ENCODE assay signal across 1 cellular context in genomic region chr10:91632671-91633550, GRCh38.
TF ChIP-seq lines count a peak whose summit lies in the region.

Gene PPP1R3C (minus strand): TSS chr10:91633071. CDS start chr10:91632969, 102 bp downstream.

TF ChIP-seq in HepG2, 621 proteins besides CTCF, POLR2A, EP300 and RAD21 (continued from another document and continues in another):
- TF ChIP-seq, protein P1, sequence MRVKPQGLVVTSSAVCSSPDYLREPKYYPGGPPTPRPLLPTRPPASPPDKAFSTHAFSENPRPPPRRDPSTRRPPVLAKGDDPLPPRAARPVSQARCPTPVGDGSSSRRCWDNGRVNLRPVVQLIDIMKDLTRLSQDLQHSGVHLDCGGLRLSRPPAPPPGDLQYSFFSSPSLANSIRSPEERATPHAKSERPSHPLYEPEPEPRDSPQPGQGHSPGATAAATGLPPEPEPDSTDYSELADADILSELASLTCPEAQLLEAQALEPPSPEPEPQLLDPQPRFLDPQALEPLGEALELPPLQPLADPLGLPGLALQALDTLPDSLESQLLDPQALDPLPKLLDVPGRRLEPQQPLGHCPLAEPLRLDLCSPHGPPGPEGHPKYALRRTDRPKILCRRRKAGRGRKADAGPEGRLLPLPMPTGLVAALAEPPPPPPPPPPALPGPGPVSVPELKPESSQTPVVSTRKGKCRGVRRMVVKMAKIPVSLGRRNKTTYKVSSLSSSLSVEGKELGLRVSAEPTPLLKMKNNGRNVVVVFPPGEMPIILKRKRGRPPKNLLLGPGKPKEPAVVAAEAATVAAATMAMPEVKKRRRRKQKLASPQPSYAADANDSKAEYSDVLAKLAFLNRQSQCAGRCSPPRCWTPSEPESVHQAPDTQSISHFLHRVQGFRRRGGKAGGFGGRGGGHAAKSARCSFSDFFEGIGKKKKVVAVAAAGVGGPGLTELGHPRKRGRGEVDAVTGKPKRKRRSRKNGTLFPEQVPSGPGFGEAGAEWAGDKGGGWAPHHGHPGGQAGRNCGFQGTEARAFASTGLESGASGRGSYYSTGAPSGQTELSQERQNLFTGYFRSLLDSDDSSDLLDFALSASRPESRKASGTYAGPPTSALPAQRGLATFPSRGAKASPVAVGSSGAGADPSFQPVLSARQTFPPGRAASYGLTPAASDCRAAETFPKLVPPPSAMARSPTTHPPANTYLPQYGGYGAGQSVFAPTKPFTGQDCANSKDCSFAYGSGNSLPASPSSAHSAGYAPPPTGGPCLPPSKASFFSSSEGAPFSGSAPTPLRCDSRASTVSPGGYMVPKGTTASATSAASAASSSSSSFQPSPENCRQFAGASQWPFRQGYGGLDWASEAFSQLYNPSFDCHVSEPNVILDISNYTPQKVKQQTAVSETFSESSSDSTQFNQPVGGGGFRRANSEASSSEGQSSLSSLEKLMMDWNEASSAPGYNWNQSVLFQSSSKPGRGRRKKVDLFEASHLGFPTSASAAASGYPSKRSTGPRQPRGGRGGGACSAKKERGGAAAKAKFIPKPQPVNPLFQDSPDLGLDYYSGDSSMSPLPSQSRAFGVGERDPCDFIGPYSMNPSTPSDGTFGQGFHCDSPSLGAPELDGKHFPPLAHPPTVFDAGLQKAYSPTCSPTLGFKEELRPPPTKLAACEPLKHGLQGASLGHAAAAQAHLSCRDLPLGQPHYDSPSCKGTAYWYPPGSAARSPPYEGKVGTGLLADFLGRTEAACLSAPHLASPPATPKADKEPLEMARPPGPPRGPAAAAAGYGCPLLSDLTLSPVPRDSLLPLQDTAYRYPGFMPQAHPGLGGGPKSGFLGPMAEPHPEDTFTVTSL (CRISPR knock-in tag; IDR thresholded peaks at IDR 0.05; ENCODE audit: borderline replicate concordance) = peak; percentile 92
- TF ChIP-seq ZNF235 (CRISPR knock-in tag; IDR thresholded peaks at IDR 0.05; ENCODE audit: borderline replicate concordance) (peak; percentile 43; the same call in 1 of the 2 replicates), ATF7 (IDR thresholded peaks at IDR 0.05) (no peak), ATF7 (CRISPR knock-in tag; IDR thresholded peaks at IDR 0.05) (peak; percentile 81; the same call in 1 of the 2 replicates), ZSCAN31 (CRISPR knock-in tag; IDR thresholded peaks at IDR 0.05; ENCODE audit: low read depth) (no peak; the same call in none of the 2 replicates), RAD51 (IDR thresholded peaks at IDR 0.05; ENCODE audit: borderline replicate concordance) (peak; percentile 87), ZBTB37 (CRISPR knock-in tag; IDR thresholded peaks at IDR 0.05) (no peak), ZNF766 (CRISPR knock-in tag; IDR thresholded peaks at IDR 0.05; ENCODE audit: borderline replicate concordance) (peak; percentile 98), HMG20A (CRISPR knock-in tag; IDR thresholded peaks at IDR 0.05; ENCODE audit: borderline replicate concordance) (peak; percentile 54; the same call in 1 of the 2 replicates), ZNF816 (CRISPR knock-in tag; IDR thresholded peaks at IDR 0.05; ENCODE audit: borderline replicate concordance) (peak; percentile 99), HNRNPH1 (optimal IDR thresholded peaks at IDR 0.05; ENCODE audit: low read depth, low read length) (no peak), ZNF83 (CRISPR knock-in tag; IDR thresholded peaks at IDR 0.05; ENCODE audit: borderline replicate concordance) (no peak; the same call in 1 of the 2 replicates), ZNF556 (CRISPR knock-in tag; IDR thresholded peaks at IDR 0.05; ENCODE audit: borderline replicate concordance) (peak; percentile 89), ZNF780A (CRISPR knock-in tag; IDR thresholded peaks at IDR 0.05) (peak; percentile 75; the same call in 1 of the 2 replicates), NFYC (CRISPR knock-in tag; IDR thresholded peaks at IDR 0.05) (peak; percentile 92), LCORL (IDR thresholded peaks at IDR 0.05) (no peak), LCORL (CRISPR knock-in tag; IDR thresholded peaks at IDR 0.05) (peak; percentile 96), ZNF660 (CRISPR knock-in tag; IDR thresholded peaks at IDR 0.05; ENCODE audit: borderline replicate concordance, low read depth) (no peak), GLI4 (CRISPR knock-in tag; IDR thresholded peaks at IDR 0.05; ENCODE audit: borderline replicate concordance) (peak; percentile 77; the same call in 1 of the 2 replicates), RCOR2 (CRISPR knock-in tag; IDR thresholded peaks at IDR 0.05) (peak; percentile 30; the same call in 1 of the 2 replicates), ZBTB7B (CRISPR knock-in tag; IDR thresholded peaks at IDR 0.05) (peak; percentile 70; the same call in 1 of the 2 replicates), CCDC6 (CRISPR knock-in tag; IDR thresholded peaks at IDR 0.05) (peak; percentile 77; the same call in 1 of the 2 replicates), RARG (CRISPR knock-in tag; IDR thresholded peaks at IDR 0.05; ENCODE audit: low read depth) (no peak), ZNF644 (CRISPR knock-in tag; IDR thresholded peaks at IDR 0.05; ENCODE audit: low read depth) (no peak; the same call in 1 of the 2 replicates), LBX2 (CRISPR knock-in tag; IDR thresholded peaks at IDR 0.05; ENCODE audit: borderline replicate concordance) (peak; percentile 95; the same call in 1 of the 2 replicates), ZNF746 (CRISPR knock-in tag; IDR thresholded peaks at IDR 0.05) (peak; percentile 87), ZNF776 (CRISPR knock-in tag; IDR thresholded peaks at IDR 0.05) (0 out of 2 replicates have a peak, but pooled peaks have one; percentile 63), ZFP36 (IDR thresholded peaks at IDR 0.05; ENCODE audit: borderline replicate concordance, low read depth, low read length, partially characterized antibody) (no peak), TEAD2 (CRISPR knock-in tag; IDR thresholded peaks at IDR 0.05) (peak; percentile 84; the same call in 1 of the 2 replicates), ZNF256 (CRISPR knock-in tag; conservative IDR thresholded peaks at IDR 0.05) (peak; percentile 76; the same call in 1 of the 2 replicates), ZSCAN22 (CRISPR knock-in tag; IDR thresholded peaks at IDR 0.05) (peak; percentile 43; the same call in 1 of the 2 replicates), ZNF710 (CRISPR knock-in tag; IDR thresholded peaks at IDR 0.05; ENCODE audit: borderline replicate concordance) (peak; percentile 62; the same call in 1 of the 2 replicates), ZNF124 (CRISPR knock-in tag; IDR thresholded peaks at IDR 0.05) (peak; percentile 87; the same call in 1 of the 2 replicates), FLYWCH1 (CRISPR knock-in tag; IDR thresholded peaks at IDR 0.05) (no peak), NR2F1 (CRISPR knock-in tag; IDR thresholded peaks at IDR 0.05) (no peak)
- TF ChIP-seq, protein P2, sequence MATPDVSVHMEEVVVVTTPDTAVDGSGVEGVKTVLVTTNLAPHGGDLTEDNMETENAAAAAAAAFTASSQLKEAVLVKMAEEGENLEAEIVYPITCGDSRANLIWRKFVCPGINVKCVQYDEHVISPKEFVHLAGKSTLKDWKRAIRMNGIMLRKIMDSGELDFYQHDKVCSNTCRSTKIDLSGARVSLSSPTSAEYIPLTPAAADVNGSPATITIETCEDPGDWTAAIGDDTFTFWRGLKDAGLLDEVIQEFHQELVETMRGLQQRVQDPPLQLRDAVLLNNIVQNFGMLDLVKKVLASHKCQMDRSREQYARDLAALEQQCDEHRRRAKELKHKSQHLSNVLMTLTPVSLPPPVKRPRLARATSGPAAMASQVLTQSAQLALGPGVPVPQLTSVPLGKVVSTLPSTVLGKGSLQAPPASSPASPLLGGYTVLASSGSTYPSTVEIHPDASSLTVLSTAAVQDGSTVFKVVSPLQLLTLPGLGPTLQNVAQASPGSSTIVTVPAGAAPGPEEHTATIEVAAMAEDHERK (CRISPR knock-in tag; IDR thresholded peaks at IDR 0.05; ENCODE audit: low read depth) = peak; percentile 34
- TF ChIP-seq, protein P3, sequence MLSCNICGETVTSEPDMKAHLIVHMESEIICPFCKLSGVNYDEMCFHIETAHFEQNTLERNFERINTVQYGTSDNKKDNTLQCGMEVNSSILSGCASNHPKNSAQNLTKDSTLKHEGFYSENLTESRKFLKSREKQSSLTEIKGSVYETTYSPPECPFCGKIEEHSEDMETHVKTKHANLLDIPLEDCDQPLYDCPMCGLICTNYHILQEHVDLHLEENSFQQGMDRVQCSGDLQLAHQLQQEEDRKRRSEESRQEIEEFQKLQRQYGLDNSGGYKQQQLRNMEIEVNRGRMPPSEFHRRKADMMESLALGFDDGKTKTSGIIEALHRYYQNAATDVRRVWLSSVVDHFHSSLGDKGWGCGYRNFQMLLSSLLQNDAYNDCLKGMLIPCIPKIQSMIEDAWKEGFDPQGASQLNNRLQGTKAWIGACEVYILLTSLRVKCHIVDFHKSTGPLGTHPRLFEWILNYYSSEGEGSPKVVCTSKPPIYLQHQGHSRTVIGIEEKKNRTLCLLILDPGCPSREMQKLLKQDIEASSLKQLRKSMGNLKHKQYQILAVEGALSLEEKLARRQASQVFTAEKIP (CRISPR knock-in tag; IDR thresholded peaks at IDR 0.05; ENCODE audit: borderline replicate concordance) = no peak
- TF ChIP-seq, protein P4, sequence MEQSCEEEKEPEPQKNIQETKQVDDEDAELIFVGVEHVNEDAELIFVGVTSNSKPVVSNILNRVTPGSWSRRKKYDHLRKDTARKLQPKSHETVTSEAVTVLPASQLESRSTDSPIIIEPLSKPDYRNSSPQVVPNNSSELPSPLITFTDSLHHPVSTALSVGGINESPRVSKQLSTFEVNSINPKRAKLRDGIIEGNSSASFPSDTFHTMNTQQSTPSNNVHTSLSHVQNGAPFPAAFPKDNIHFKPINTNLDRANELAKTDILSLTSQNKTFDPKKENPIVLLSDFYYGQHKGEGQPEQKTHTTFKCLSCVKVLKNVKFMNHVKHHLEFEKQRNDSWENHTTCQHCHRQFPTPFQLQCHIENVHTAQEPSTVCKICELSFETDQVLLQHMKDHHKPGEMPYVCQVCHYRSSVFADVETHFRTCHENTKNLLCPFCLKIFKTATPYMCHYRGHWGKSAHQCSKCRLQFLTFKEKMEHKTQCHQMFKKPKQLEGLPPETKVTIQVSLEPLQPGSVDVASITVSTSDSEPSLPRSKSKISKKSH (CRISPR knock-in tag; IDR thresholded peaks at IDR 0.05; ENCODE audit: borderline replicate concordance) = peak; percentile 99
- TF ChIP-seq, protein P5, sequence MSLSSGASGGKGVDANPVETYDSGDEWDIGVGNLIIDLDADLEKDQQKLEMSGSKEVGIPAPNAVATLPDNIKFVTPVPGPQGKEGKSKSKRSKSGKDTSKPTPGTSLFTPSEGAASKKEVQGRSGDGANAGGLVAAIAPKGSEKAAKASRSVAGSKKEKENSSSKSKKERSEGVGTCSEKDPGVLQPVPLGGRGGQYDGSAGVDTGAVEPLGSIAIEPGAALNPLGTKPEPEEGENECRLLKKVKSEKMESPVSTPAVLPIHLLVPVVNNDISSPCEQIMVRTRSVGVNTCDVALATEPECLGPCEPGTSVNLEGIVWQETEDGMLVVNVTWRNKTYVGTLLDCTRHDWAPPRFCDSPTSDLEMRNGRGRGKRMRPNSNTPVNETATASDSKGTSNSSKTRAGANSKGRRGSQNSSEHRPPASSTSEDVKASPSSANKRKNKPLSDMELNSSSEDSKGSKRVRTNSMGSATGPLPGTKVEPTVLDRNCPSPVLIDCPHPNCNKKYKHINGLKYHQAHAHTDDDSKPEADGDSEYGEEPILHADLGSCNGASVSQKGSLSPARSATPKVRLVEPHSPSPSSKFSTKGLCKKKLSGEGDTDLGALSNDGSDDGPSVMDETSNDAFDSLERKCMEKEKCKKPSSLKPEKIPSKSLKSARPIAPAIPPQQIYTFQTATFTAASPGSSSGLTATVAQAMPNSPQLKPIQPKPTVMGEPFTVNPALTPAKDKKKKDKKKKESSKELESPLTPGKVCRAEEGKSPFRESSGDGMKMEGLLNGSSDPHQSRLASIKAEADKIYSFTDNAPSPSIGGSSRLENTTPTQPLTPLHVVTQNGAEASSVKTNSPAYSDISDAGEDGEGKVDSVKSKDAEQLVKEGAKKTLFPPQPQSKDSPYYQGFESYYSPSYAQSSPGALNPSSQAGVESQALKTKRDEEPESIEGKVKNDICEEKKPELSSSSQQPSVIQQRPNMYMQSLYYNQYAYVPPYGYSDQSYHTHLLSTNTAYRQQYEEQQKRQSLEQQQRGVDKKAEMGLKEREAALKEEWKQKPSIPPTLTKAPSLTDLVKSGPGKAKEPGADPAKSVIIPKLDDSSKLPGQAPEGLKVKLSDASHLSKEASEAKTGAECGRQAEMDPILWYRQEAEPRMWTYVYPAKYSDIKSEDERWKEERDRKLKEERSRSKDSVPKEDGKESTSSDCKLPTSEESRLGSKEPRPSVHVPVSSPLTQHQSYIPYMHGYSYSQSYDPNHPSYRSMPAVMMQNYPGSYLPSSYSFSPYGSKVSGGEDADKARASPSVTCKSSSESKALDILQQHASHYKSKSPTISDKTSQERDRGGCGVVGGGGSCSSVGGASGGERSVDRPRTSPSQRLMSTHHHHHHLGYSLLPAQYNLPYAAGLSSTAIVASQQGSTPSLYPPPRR (CRISPR knock-in tag; IDR thresholded peaks at IDR 0.05; ENCODE audit: borderline replicate concordance) = peak; percentile 64; the same call in 1 of the 2 replicates
